ENCODE assay signal across 9 cellular contexts in genomic region chr10:95792874-95793285, GRCh38. TPM values are rescaled to one million over a fixed set of nuclear protein-coding genes. Genes with fewer than 3 reads are reported as not detected.
DNase-seq lines count a peak whose midpoint lies in the region; ATAC-seq and TF ChIP-seq lines count a peak whose summit lies in the region.
"Had no signal": no experiment of that assay in that cellular context is flagged by ENCODE, and none has a peak within 500 bp of the region (broad histone marks: within the 10 kb centered on the region; RNA-seq: fewer than 3 reads in every experiment).

No MANE protein-coding gene starts in this region.

- in situ Hi-C loops in gastrocnemius medialis (cut with MboI; ENCODE audit: low sequenced_read_pairs in 4 of 4): no loop called here

- peak overlapping the region; percentile 86 for H3K27ac Mint-ChIP-seq in activated CD8-positive, alpha-beta T cell treated with anti-CD3 and anti-CD28 coated beads, Interleukin-2, amount 10 ng/mL, durations not matched to agents 7 days and 5 days
- no peak overlapping the region for H3K27ac Mint-ChIP-seq in type B pancreatic cell

- H3K9me3 Mint-ChIP-seq in activated CD8-positive, alpha-beta T cell treated with anti-CD3 and anti-CD28 coated beads, Interleukin-2, amount 10 ng/mL, durations not matched to agents 7 days and 5 days (ENCODE audit: insufficient read depth): peaks cover 4% of the 10 kb centered on the region
- H3K9me3 Mint-ChIP-seq in type B pancreatic cell: no peaks in the 10 kb centered on the region

- H3K4me3 Mint-ChIP-seq in activated CD8-positive, alpha-beta T cell treated with anti-CD3 and anti-CD28 coated beads, Interleukin-2, amount 10 ng/mL, durations not matched to agents 7 days and 5 days: no peak overlapping the region
- H3K4me3 Mint-ChIP-seq in type B pancreatic cell: no peak overlapping the region

- no peaks in the 10 kb centered on the region for H3K36me3 ChIP-seq in gastrocnemius medialis

- H3K27ac ChIP-seq in gastrocnemius medialis: peak overlapping the region; percentile 54 to 60 (median 58)

- POLR2A ChIA-PET in activated CD8-positive, alpha-beta T cell treated with anti-CD3 and anti-CD28 coated beads, Interleukin-2, amount 10 ng/mL, durations not matched to agents 7 days and 5 days (lab: Charles Lee): interaction anchor here (1.6 to 3.5 kb wide), 2 partner anchors 34 to 39 kb away, joined by 5 to 24 read pairs; no protein-coding TSS in a partner anchor

- no peak for TF ChIP-seq CTCF in gastrocnemius medialis (IDR thresholded peaks at IDR 0.05 in 4 of 5, conservative IDR thresholded peaks at IDR 0.05 in 1 of 5)
- TF ChIP-seq CTCF in type B pancreatic cell (conservative IDR thresholded peaks at IDR 0.05): no peak

- ATAC-seq in activated CD8-positive, alpha-beta T cell treated with anti-CD3 and anti-CD28 coated beads, Interleukin-2, amount 10 ng/mL, durations not matched to agents 7 days and 5 days: no peak
- ATAC-seq in gastrocnemius medialis: peak; percentile 55 to 75

- peaks cover 48% of the 10 kb centered on the region for H3K36me3 Mint-ChIP-seq in activated CD8-positive, alpha-beta T cell treated with anti-CD3 and anti-CD28 coated beads, Interleukin-2, amount 10 ng/mL, durations not matched to agents 7 days and 5 days (ENCODE audit: low read depth)
- no peaks in the 10 kb centered on the region for H3K36me3 Mint-ChIP-seq in type B pancreatic cell

- CTCF ChIA-PET in activated CD8-positive, alpha-beta T cell treated with anti-CD3 and anti-CD28 coated beads, Interleukin-2, amount 10 ng/mL, durations not matched to agents 7 days and 5 days (lab: Charles Lee): interaction anchor here (1.0 to 4.8 kb wide), 3 partner anchors 38 to 99 kb away, joined by 4 to 32 read pairs (median 6); partner anchors contain the start of gene TCTN3

- H3K4me3 ChIP-seq in GM08714 (ENCODE audit: low read length) (peak overlapping the region; percentile 6; the same call in 1 of the 2 replicates), gastrocnemius medialis (no peak overlapping the region)

- intact Hi-C loops in gastrocnemius medialis (cut with DNase I; ENCODE audit: low total_unique reads): no loop called here

- DNase-seq in activated CD8-positive, alpha-beta T cell treated with anti-CD3 and anti-CD28 coated beads, Interleukin-2, amount 10 ng/mL, durations not matched to agents 7 days and 5 days: no peak
- DNase-seq in hepatic stellate cell (ENCODE audit: low spot score) (peak; percentile 19), gastrocnemius medialis (no peak), HT-29 (ENCODE audit: low spot score) (no peak), type B pancreatic cell (ENCODE audit: extremely low spot score, unreplicated experiment) (no peak)
- DNase-seq in stimulated activated naive CD4-positive, alpha-beta T cell treated with Interleukin-2 at 50 U/mL for 16 hours (lab: John Stamatoyannopoulos, UW): no peak
- DNase-seq in effector CD8-positive, alpha-beta T cell (lab: John Stamatoyannopoulos, UW): no peak
- DNase-seq: NCI-H2029 treated with DMSO at 0.1 percent for 48 hours had no signal

- peaks cover 3% of the 10 kb centered on the region for H3K27me3 Mint-ChIP-seq in activated CD8-positive, alpha-beta T cell treated with anti-CD3 and anti-CD28 coated beads, Interleukin-2, amount 10 ng/mL, durations not matched to agents 7 days and 5 days (ENCODE audit: low read depth)
- H3K27me3 Mint-ChIP-seq in type B pancreatic cell: peaks cover 7% of the 10 kb centered on the region

- H3K27me3 ChIP-seq in gastrocnemius medialis: no peaks in the 10 kb centered on the region

- H3K4me1 Mint-ChIP-seq in activated CD8-positive, alpha-beta T cell treated with anti-CD3 and anti-CD28 coated beads, Interleukin-2, amount 10 ng/mL, durations not matched to agents 7 days and 5 days (ENCODE audit: low read depth): peaks cover 80% of the 10 kb centered on the region
- H3K4me1 Mint-ChIP-seq in type B pancreatic cell (ENCODE audit: unreplicated experiment): no peaks in the 10 kb centered on the region

- peaks cover 0 to 3% of the 10 kb centered on the region in 2 donors for H3K4me1 ChIP-seq in gastrocnemius medialis

- H3K9me3 ChIP-seq in gastrocnemius medialis: no peaks in the 10 kb centered on the region

- no peak for TF ChIP-seq POLR2A in gastrocnemius medialis (IDR thresholded peaks at IDR 0.05)

RNA-seq across cellular contexts. Expression of gene ENTPD1, which starts 36.9 kb away (rescaled TPM):
- total RNA-seq in activated CD8-positive, alpha-beta T cell treated with anti-CD3 and anti-CD28 coated beads, Interleukin-2, amount 10 ng/mL, durations not matched to agents 7 days and 5 days: 10 to 100 TPM; 14.2 to 14.9 TPM
- total RNA-seq in gastrocnemius medialis: 1 to 10 TPM; 1.7 to 6.9 (median 3.8) TPM
- total RNA-seq in HT-29 (2014; rRNA removed; shearing (Covaris generic)): not detected in 2 replicates
- total RNA-seq in type B pancreatic cell (ENCODE audit: low replicate concordance): 0.69 and 1.0 TPM in 2 replicates
